In the genomic region with DNA sequence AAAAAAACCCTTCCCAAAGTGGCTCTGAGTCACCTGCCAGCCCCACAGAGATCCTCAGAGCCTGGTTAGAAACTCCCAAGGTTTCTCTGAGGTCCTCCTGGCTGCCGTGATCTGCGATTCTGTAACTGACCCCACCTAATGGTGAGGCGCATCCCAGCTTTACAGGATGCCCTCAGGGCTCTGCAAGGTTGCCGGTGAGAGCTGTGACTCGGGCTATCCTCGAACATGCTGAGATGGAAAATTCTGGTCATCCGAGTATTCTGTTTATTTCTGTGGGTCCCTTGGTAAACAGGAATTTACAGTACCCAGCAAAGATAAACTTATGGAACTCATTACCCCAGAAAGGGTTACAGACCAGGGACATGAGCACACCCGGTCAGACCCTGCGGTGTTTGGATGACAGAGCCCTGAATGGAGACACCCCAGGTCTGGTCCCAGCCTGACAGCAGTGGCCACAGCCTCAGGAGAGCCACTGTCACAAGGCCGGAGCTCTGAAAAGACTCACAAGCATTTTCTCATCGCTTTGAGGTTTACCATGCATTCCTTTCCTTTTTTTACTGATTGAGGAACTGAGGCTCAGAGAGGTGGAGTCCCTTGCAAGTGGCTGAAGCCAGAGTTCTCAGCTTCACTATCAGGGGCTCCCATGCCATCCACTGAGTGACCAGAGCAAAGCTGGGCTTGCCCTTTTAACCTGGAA, we compare ENCODE assay signal across 1 cellular context.
TF ChIP-seq lines count a peak whose summit lies in the region.

No MANE protein-coding gene starts in this region.

TF ChIP-seq in IMR-90, 13 proteins besides CTCF, POLR2A, EP300 and RAD21:
- TF ChIP-seq, protein P1, sequence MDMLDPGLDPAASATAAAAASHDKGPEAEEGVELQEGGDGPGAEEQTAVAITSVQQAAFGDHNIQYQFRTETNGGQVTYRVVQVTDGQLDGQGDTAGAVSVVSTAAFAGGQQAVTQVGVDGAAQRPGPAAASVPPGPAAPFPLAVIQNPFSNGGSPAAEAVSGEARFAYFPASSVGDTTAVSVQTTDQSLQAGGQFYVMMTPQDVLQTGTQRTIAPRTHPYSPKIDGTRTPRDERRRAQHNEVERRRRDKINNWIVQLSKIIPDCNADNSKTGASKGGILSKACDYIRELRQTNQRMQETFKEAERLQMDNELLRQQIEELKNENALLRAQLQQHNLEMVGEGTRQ (IDR thresholded peaks at IDR 0.05; ENCODE audit: low read depth, low read length): no peak
- TF ChIP-seq SMC3 (IDR thresholded peaks at IDR 0.05; ENCODE audit: low read depth, low read length) (no peak), MAZ (IDR thresholded peaks at IDR 0.05; ENCODE audit: borderline replicate concordance, low read depth, low read length) (no peak), FOS (IDR thresholded peaks at IDR 0.05; ENCODE audit: low read depth, low read length) (no peak), NFE2L2 (IDR thresholded peaks at IDR 0.05; ENCODE audit: low read depth, low read length) (no peak), CEBPB (IDR thresholded peaks at IDR 0.05; ENCODE audit: low read depth, low read length) (no peak), BHLHE40 (IDR thresholded peaks at IDR 0.05; ENCODE audit: low read depth, low read length) (no peak), RFX5 (IDR thresholded peaks at IDR 0.05; ENCODE audit: low read depth, low read length) (no peak), MXI1 (IDR thresholded peaks at IDR 0.05; ENCODE audit: borderline replicate concordance, low read depth, low read length) (no peak), RCOR1 (IDR thresholded peaks at IDR 0.05; ENCODE audit: insufficient replicate concordance, low read length) (no peak), MAFK (IDR thresholded peaks at IDR 0.05; ENCODE audit: low read depth, low read length) (no peak), CHD1 (IDR thresholded peaks at IDR 0.05; ENCODE audit: low read depth, low read length) (no peak)
- TF ChIP-seq, protein P2, sequence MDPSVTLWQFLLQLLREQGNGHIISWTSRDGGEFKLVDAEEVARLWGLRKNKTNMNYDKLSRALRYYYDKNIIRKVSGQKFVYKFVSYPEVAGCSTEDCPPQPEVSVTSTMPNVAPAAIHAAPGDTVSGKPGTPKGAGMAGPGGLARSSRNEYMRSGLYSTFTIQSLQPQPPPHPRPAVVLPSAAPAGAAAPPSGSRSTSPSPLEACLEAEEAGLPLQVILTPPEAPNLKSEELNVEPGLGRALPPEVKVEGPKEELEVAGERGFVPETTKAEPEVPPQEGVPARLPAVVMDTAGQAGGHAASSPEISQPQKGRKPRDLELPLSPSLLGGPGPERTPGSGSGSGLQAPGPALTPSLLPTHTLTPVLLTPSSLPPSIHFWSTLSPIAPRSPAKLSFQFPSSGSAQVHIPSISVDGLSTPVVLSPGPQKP (IDR thresholded peaks at IDR 0.05; ENCODE audit: borderline replicate concordance, low read depth, low read length): no peak
